Comparison of ENCODE assay signal across 18 cellular contexts in the genomic region with DNA sequence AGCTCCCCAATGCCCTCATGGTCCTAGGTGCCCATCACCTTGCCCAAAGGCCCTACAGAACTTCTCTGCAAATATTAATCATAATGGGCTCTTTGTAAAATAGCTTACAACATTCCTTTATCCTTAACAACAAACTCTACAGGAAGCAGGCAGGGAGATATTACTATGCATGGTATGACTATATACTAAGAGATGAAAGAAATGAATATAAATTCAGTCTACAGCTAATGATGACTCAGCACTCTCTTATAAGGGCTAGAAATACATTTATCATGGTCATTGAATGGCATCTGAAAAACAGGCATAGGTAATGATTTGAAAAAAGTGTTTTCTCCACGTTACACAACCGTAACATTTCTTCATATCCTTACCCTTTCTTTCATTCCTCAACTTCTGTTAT.
DNase-seq lines count a peak whose midpoint lies in the region; ATAC-seq, FAIRE-seq and TF ChIP-seq lines count a peak whose summit lies in the region.
"Had no signal": no experiment of that assay in that cellular context is flagged by ENCODE, and none has a peak within 500 bp of the region (broad histone marks: within the 10 kb centered on the region; RNA-seq: fewer than 3 reads in every experiment).

No MANE protein-coding gene starts in this region.

- H3K9me2 ChIP-seq in SK-N-SH = no peaks in the 10 kb centered on the region

- H3K9ac ChIP-seq in SK-N-SH = no peak overlapping the region

- H3K4me2 ChIP-seq in SK-N-SH = peak overlapping the region; percentile 5; the same call in 1 of the 2 replicates

- no peak for TF ChIP-seq RAD21 in SK-N-SH (IDR thresholded peaks at IDR 0.05; ENCODE audit: low read length)

- WGBS in SK-N-SH (ENCODE audit: low lambda C conversion rate) = 50% methylated on average over 2 of the region's 2 CpGs

- H3K36me3 ChIP-seq in SK-N-SH (replicated peaks in 1 of 2; ENCODE audit: control insufficient read depth in 1 of 2, insufficient read depth in 2 of 2, low read length in 1 of 2) = peaks cover 0 to 5% of the 10 kb centered on the region in 2 experiments
- H3K36me3 ChIP-seq: SJCRH30 had no signal

- peak in 1 of 2 experiments; percentile 74; a peak in 1 of 4 replicates for TF ChIP-seq EP300 in SK-N-SH (IDR thresholded peaks at IDR 0.05; ENCODE audit: borderline replicate concordance in 1 of 2, low read depth in 1 of 2, low read length in 1 of 2)

- H3F3A ChIP-seq in SK-N-SH (replicated peaks; ENCODE audit: insufficient read depth) = peaks cover 10% of the 10 kb centered on the region

- no peak overlapping the region for H3K27ac Mint-ChIP-seq in activated T-helper 17 cell treated with anti-CD3 and anti-CD28 coated beads, Interleukin-2, amount 50 U/mL, for 72 hours
- H3K27ac Mint-ChIP-seq: CD8-positive, alpha-beta T cell had no signal

- no peak overlapping the region for H2AFZ ChIP-seq in SK-N-SH (ENCODE audit: low read depth)

- H3K27me3 Mint-ChIP-seq in activated T-helper 17 cell treated with anti-CD3 and anti-CD28 coated beads, Interleukin-2, amount 50 U/mL, for 72 hours = no peaks in the 10 kb centered on the region

- TF ChIP-seq CTCF in SK-N-SH (IDR thresholded peaks at IDR 0.05) (no peak), epithelial cell of esophagus (IDR thresholded peaks at IDR 0.05; ENCODE audit: insufficient read depth, low read depth, low read length, missing control alignments) (no peak)

- H3K36me3 Mint-ChIP-seq in activated T-helper 17 cell treated with anti-CD3 and anti-CD28 coated beads, Interleukin-2, amount 50 U/mL, for 72 hours (ENCODE audit: low read depth) = no peaks in the 10 kb centered on the region
- H3K36me3 Mint-ChIP-seq: CD8-positive, alpha-beta T cell had no signal

- CTCF ChIA-PET in SK-N-SH (lab: Yijun Ruan, JAX) = no interaction called here

- no peaks in the 10 kb centered on the region for H3K9me3 Mint-ChIP-seq in activated T-helper 17 cell treated with anti-CD3 and anti-CD28 coated beads, Interleukin-2, amount 50 U/mL, for 72 hours
- H3K9me3 Mint-ChIP-seq: CD8-positive, alpha-beta T cell; nephron progenitor cell had no signal

- H3K4me1 Mint-ChIP-seq in activated T-helper 17 cell treated with anti-CD3 and anti-CD28 coated beads, Interleukin-2, amount 50 U/mL, for 72 hours = no peaks in the 10 kb centered on the region
- H3K4me1 Mint-ChIP-seq: nephron progenitor cell had no signal

- peak overlapping the region in 1 of 2 experiments; percentile 32; a peak in 2 of 4 replicates for H3K27ac ChIP-seq in SK-N-SH (ENCODE audit: low read depth in 2 of 2, low read length in 1 of 2)
- H3K27ac ChIP-seq: 22Rv1, SJCRH30 had no signal

- POLR2A ChIA-PET in SK-N-SH (lab: Yijun Ruan, JAX) = no interaction called here

- peaks cover 0 to 32% of the 10 kb centered on the region in 2 experiments; a peak in 2 of 4 replicates for H3K4me1 ChIP-seq in SK-N-SH (ENCODE audit: control insufficient read depth in 1 of 2, insufficient read depth in 2 of 2, low read depth in 1 of 2, low read length in 1 of 2)
- H3K4me1 ChIP-seq: SJCRH30 had no signal

- FAIRE-seq in urothelium cell line (lab: Jason Lieb, UNC) = no peak
- FAIRE-seq: G401.6, TTC549 had no signal

- DNase-seq in DMS53 (lab: John Stamatoyannopoulos, UW) (peak; percentile 23), DMS53 treated with DMSO at 0.1 percent for 48 hours (lab: John Stamatoyannopoulos, UW; ENCODE audit: unreplicated experiment) (no peak), SK-N-SH (no peak), epithelial cell of esophagus (ENCODE audit: low read depth) (peak; percentile 82), urothelium cell line (ENCODE audit: low spot score) (peak; percentile 5), kidney glomerular epithelial cell (lab: John Stamatoyannopoulos, UW) (no peak)
- no peak for DNase-seq in activated CD8-positive, alpha-beta memory T cell treated with anti-CD3 and anti-CD28 coated beads for 24 hours
- DNase-seq: activated CD4-positive, alpha-beta T cell treated with anti-CD3 and anti-CD28 coated beads, Interleukin-2, amount 50 U/mL, for 48 hours; aorta; CD8-positive, alpha-beta T cell; NCI-H1417 treated with DMSO at 0.1 percent for 48 hours; nephron progenitor cell; SJCRH30; substantia nigra had no signal

- no peaks in the 10 kb centered on the region for H4K20me1 ChIP-seq in SK-N-SH (ENCODE audit: insufficient read depth)

- no peaks in the 10 kb centered on the region for H3K27me3 ChIP-seq in SK-N-SH (ENCODE audit: insufficient read depth)
- H3K27me3 ChIP-seq: SJCRH30 had no signal

- H3K4me3 ChIP-seq in SK-N-SH (ENCODE audit: low read depth in 2 of 2, low read length in 1 of 2) (no peak overlapping the region), epithelial cell of esophagus (ENCODE audit: low read length) (no peak overlapping the region)
- H3K4me3 ChIP-seq: SJCRH30 had no signal

- H3K79me2 ChIP-seq in SK-N-SH (ENCODE audit: insufficient read depth) = no peaks in the 10 kb centered on the region

- no peak for ATAC-seq in activated T-helper 17 cell treated with anti-CD3 and anti-CD28 coated beads, Interleukin-2, amount 50 U/mL, for 72 hours (replicated peaks)
- ATAC-seq: CD8-positive, alpha-beta T cell had no signal

- no peak overlapping the region for H3K4me3 Mint-ChIP-seq in activated T-helper 17 cell treated with anti-CD3 and anti-CD28 coated beads, Interleukin-2, amount 50 U/mL, for 72 hours
- H3K4me3 Mint-ChIP-seq: CD8-positive, alpha-beta T cell; nephron progenitor cell had no signal

- H3K9me3 ChIP-seq in SK-N-SH = no peaks in the 10 kb centered on the region
- H3K9me3 ChIP-seq: SJCRH30 had no signal

TF ChIP-seq in SK-N-SH, 30 proteins besides CTCF, POLR2A, EP300 and RAD21 (continues in another document):
- TF ChIP-seq FOXJ3 (CRISPR knock-in tag; IDR thresholded peaks at IDR 0.05) (no peak), MEF2A (IDR thresholded peaks at IDR 0.05; ENCODE audit: borderline replicate concordance, low read depth) (no peak), PBX3 (IDR thresholded peaks at IDR 0.05) (peak; percentile 86), IRF3 (IDR thresholded peaks at IDR 0.05; ENCODE audit: low read depth, low read length) (no peak), ELF1 (IDR thresholded peaks at IDR 0.05) (no peak), FOSL2 (IDR thresholded peaks at IDR 0.05; ENCODE audit: borderline replicate concordance, low read depth) (peak; percentile 80), TAF1 (IDR thresholded peaks at IDR 0.05; ENCODE audit: borderline replicate concordance, low read depth, low read length) (no peak), NFIC (IDR thresholded peaks at IDR 0.05; ENCODE audit: borderline replicate concordance) (peak; percentile 26; the same call in 1 of the 2 replicates), REST (IDR thresholded peaks at IDR 0.05; ENCODE audit: low read depth, low read length) (no peak), MAX (IDR thresholded peaks at IDR 0.05; ENCODE audit: low read depth) (0 out of 2 replicates have a peak, but pooled peaks have one; percentile 17), FOXM1 (IDR thresholded peaks at IDR 0.05; ENCODE audit: low read depth) (no peak), YY1 (IDR thresholded peaks at IDR 0.05; ENCODE audit: low read depth) (0 out of 2 replicates have a peak, but pooled peaks have one; percentile 14), JUND (IDR thresholded peaks at IDR 0.05) (peak; percentile 79)

Comparison
In these comparisons a context has a peak if more than half of its experiments do, and no peak if none do; other contexts are left out.
1. DNase-seq: peak in DMS53 (single experiment), epithelial cell of esophagus (single experiment) and urothelium cell line (single experiment); none in DMS53 treated with DMSO at 0.1 percent for 48 hours (single experiment), SK-N-SH (single experiment), activated CD8-positive, alpha-beta memory T cell treated with anti-CD3 and anti-CD28 coated beads for 24 hours (single experiment) and kidney glomerular epithelial cell (single experiment).